1 cellular context compared by ENCODE assay signal in genomic region chr6:34696739-34697543, GRCh38.
A peak's percentile ranks its signal among the peaks of the same experiment; 100 is the strongest.
TF ChIP-seq lines count a peak whose summit lies in the region.

Gene ILRUN, minus strand, starts transcription at chr6:34696767. Its CDS starts 164 bp downstream, at chr6:34696603.

TF ChIP-seq in HEK293, 187 proteins besides CTCF, POLR2A, EP300 and RAD21 (continued from another document and continues in another):
- TF ChIP-seq ZSCAN5A (tag by site-specific recombination; IDR thresholded peaks at IDR 0.05) (no peak), ZNF510 (tag by site-specific recombination; IDR thresholded peaks at IDR 0.05; ENCODE audit: insufficient replicate concordance) (no peak), ZNF26 (tag by site-specific recombination; IDR thresholded peaks at IDR 0.05) (no peak), ZNF776 (tag by site-specific recombination; IDR thresholded peaks at IDR 0.05; ENCODE audit: borderline replicate concordance) (no peak), ZNF202 (tag by site-specific recombination; IDR thresholded peaks at IDR 0.05; ENCODE audit: borderline replicate concordance) (no peak), ZNF426 (tag by site-specific recombination; IDR thresholded peaks at IDR 0.05) (no peak), ZSCAN30 (tag by site-specific recombination; IDR thresholded peaks at IDR 0.05) (peak; percentile 10; the same call in 1 of the 2 replicates), HOXD13 (CRISPR knock-in tag; IDR thresholded peaks at IDR 0.05; ENCODE audit: borderline replicate concordance) (no peak), MYNN (tag by site-specific recombination; IDR thresholded peaks at IDR 0.05; ENCODE audit: borderline replicate concordance) (no peak), ZNF76 (tag by site-specific recombination; IDR thresholded peaks at IDR 0.05; ENCODE audit: borderline replicate concordance, low read depth) (0 out of 2 replicates have a peak, but pooled peaks have one; percentile 31), ZBTB8A (tag by site-specific recombination; IDR thresholded peaks at IDR 0.05) (0 out of 2 replicates have a peak, but pooled peaks have one; percentile 42), ZNF624 (tag by site-specific recombination; IDR thresholded peaks at IDR 0.05) (no peak), ZNF362 (tag by site-specific recombination; IDR thresholded peaks at IDR 0.05) (no peak), ZNF747 (tag by site-specific recombination; IDR thresholded peaks at IDR 0.05) (no peak), ZNF488 (tag by site-specific recombination; IDR thresholded peaks at IDR 0.05) (no peak), ZNF548 (tag by site-specific recombination; IDR thresholded peaks at IDR 0.05) (no peak; the same call in 1 of the 2 replicates), ZBTB20 (tag by site-specific recombination; IDR thresholded peaks at IDR 0.05) (0 out of 2 replicates have a peak, but pooled peaks have one; percentile 42), ZNF174 (tag by site-specific recombination; IDR thresholded peaks at IDR 0.05) (no peak), ZBTB10 (tag by site-specific recombination; IDR thresholded peaks at IDR 0.05) (peak; percentile 28; the same call in 1 of the 2 replicates), ZFP3 (tag by site-specific recombination; IDR thresholded peaks at IDR 0.05; ENCODE audit: low read depth) (no peak), ZNF791 (tag by site-specific recombination; IDR thresholded peaks at IDR 0.05) (no peak), SCRT2 (tag by site-specific recombination; IDR thresholded peaks at IDR 0.05) (no peak), KLF10 (tag by site-specific recombination; IDR thresholded peaks at IDR 0.05) (peak; percentile 64; the same call in 1 of the 2 replicates), ZNF354C (tag by site-specific recombination; IDR thresholded peaks at IDR 0.05; ENCODE audit: borderline replicate concordance, low read depth) (no peak), TCF7L2 (IDR thresholded peaks at IDR 0.05; ENCODE audit: borderline replicate concordance, low read depth, low read length) (no peak), ZNF433 (tag by site-specific recombination; IDR thresholded peaks at IDR 0.05; ENCODE audit: low read depth) (no peak), ZNF521 (tag by site-specific recombination; IDR thresholded peaks at IDR 0.05) (no peak), ZNF571 (tag by site-specific recombination; IDR thresholded peaks at IDR 0.05) (no peak), ZXDB (tag by site-specific recombination; IDR thresholded peaks at IDR 0.05) (peak; percentile 64), ATF2 (tag by site-specific recombination; IDR thresholded peaks at IDR 0.05; ENCODE audit: low read depth) (peak; percentile 89), GFI1B (tag by site-specific recombination; IDR thresholded peaks at IDR 0.05) (no peak), ZNF473 (tag by site-specific recombination; IDR thresholded peaks at IDR 0.05) (no peak), ZNF311 (tag by site-specific recombination; IDR thresholded peaks at IDR 0.05; ENCODE audit: borderline replicate concordance) (no peak), ZNF133 (tag by site-specific recombination; IDR thresholded peaks at IDR 0.05) (no peak), ELK4 (IDR thresholded peaks at IDR 0.05; ENCODE audit: borderline replicate concordance, low read depth, low read length) (no peak), ZBTB48 (tag by site-specific recombination; IDR thresholded peaks at IDR 0.05) (no peak), ZNF404 (tag by site-specific recombination; IDR thresholded peaks at IDR 0.05) (0 out of 2 replicates have a peak, but pooled peaks have one; percentile 12), SP7 (tag by site-specific recombination; IDR thresholded peaks at IDR 0.05) (peak; percentile 73), ZNF184 (tag by site-specific recombination; IDR thresholded peaks at IDR 0.05) (no peak), RBAK (tag by site-specific recombination; IDR thresholded peaks at IDR 0.05) (no peak), ZNF768 (tag by site-specific recombination; IDR thresholded peaks at IDR 0.05) (no peak), ZNF169 (tag by site-specific recombination; IDR thresholded peaks at IDR 0.05) (no peak), ZNF639 (tag by site-specific recombination; IDR thresholded peaks at IDR 0.05) (peak; percentile 35; the same call in 1 of the 2 replicates), KLF17 (tag by site-specific recombination; IDR thresholded peaks at IDR 0.05) (peak; percentile 81), BCL11B (tag by site-specific recombination; IDR thresholded peaks at IDR 0.05; ENCODE audit: low read depth) (peak; percentile 82), ZEB2 (tag by site-specific recombination; IDR thresholded peaks at IDR 0.05) (peak; percentile 76), ZNF501 (tag by site-specific recombination; IDR thresholded peaks at IDR 0.05) (no peak), ZNF513 (tag by site-specific recombination; IDR thresholded peaks at IDR 0.05) (no peak), ZNF544 (tag by site-specific recombination; IDR thresholded peaks at IDR 0.05) (no peak), ZNF580 (tag by site-specific recombination; IDR thresholded peaks at IDR 0.05) (0 out of 2 replicates have a peak, but pooled peaks have one; percentile 16), ZIC2 (tag by site-specific recombination; IDR thresholded peaks at IDR 0.05) (peak; percentile 55), ZNF366 (tag by site-specific recombination; conservative IDR thresholded peaks at IDR 0.05) (peak; percentile 99), ZNF830 (tag by site-specific recombination; IDR thresholded peaks at IDR 0.05; ENCODE audit: low read depth) (no peak), ZNF214 (tag by site-specific recombination; IDR thresholded peaks at IDR 0.05; ENCODE audit: borderline replicate concordance) (no peak), WT1 (tag by site-specific recombination; IDR thresholded peaks at IDR 0.05) (peak; percentile 60), ZNF248 (tag by site-specific recombination; IDR thresholded peaks at IDR 0.05) (no peak), ZNF10 (tag by site-specific recombination; IDR thresholded peaks at IDR 0.05) (no peak)
